ENCODE assay signal across 10 cellular contexts in genomic region chr15:72127724-72128322, GRCh38.
"Had no signal": no experiment of that assay in that cellular context is flagged by ENCODE, and none has a peak within 500 bp of the region (broad histone marks: within the 10 kb centered on the region; RNA-seq: fewer than 3 reads in every experiment).

No MANE protein-coding gene starts in this region.

- H3K27me3 Mint-ChIP-seq: IgD-negative memory B cell had no signal

- H3K27ac Mint-ChIP-seq: GM23338, HFFc6 had no signal

- H3K36me3 Mint-ChIP-seq: IgD-negative memory B cell had no signal

- H3K4me3 ChIP-seq: GM23338 had no signal

- H3K4me3 Mint-ChIP-seq: GM23338, H9, HFFc6, IgD-negative memory B cell had no signal

- DNase-seq: H9, HCEC 1CT, HFFc6, KBM-7 had no signal

- ATAC-seq: GM23338 had no signal

- H3K9ac ChIP-seq: KMS-11 had no signal

- H3K4me1 Mint-ChIP-seq: GM23338, H9 had no signal

- FAIRE-seq: H1, H54 had no signal

- H3K27ac ChIP-seq: HL-60, KMS-11 had no signal

- H3K4me2 ChIP-seq: GM23338, KMS-11 had no signal

- H3K9me3 Mint-ChIP-seq: GM23338, H9, HFFc6, IgD-negative memory B cell had no signal

- H2AFZ ChIP-seq: GM23338 had no signal
